ENCODE assay signal across 8 cellular contexts in genomic region chr9:129437626-129438323, GRCh38.
A peak's percentile ranks its signal among the peaks of the same experiment; 100 is the strongest.
DNase-seq lines count a peak whose midpoint lies in the region; ATAC-seq and TF ChIP-seq lines count a peak whose summit lies in the region.

No MANE protein-coding gene starts in this region.

- no peak for TF ChIP-seq CTCF in choroid plexus epithelial cell (conservative IDR thresholded peaks at IDR 0.05; ENCODE audit: low read depth, low read length)
- TF ChIP-seq CTCF in type B pancreatic cell (conservative IDR thresholded peaks at IDR 0.05), result no peak

- DNase-seq in activated T-cell treated with anti-CD3 and anti-CD28 coated beads, Interleukin-2, amount 50 U/mL, for 24 hours, result peak; percentile 49
- no peak for DNase-seq in activated T-cell treated with anti-CD3 and anti-CD28 coated beads for 4 hours
- DNase-seq in choroid plexus epithelial cell (ENCODE audit: low read depth), result no peak
- no peak for DNase-seq in memory B cell (ENCODE audit: low spot score in 2 of 2)
- DNase-seq in type B pancreatic cell (ENCODE audit: extremely low spot score, unreplicated experiment), result no peak
- no peak for DNase-seq in NCI-H1048 (lab: John Stamatoyannopoulos, UW)
- no peak for DNase-seq in A172 (ENCODE audit: low spot score)
- DNase-seq in GDM1 (lab: John Stamatoyannopoulos, UW), result no peak

- H3K36me3 Mint-ChIP-seq in activated T-cell treated with anti-CD3 and anti-CD28 coated beads, Interleukin-2, amount 50 U/mL, for 24 hours (ENCODE audit: low read depth), result no peaks in the 10 kb centered on the region
- H3K36me3 Mint-ChIP-seq in memory B cell (no peaks in the 10 kb centered on the region), type B pancreatic cell (no peaks in the 10 kb centered on the region)

- H3K9me3 Mint-ChIP-seq in activated T-cell treated with anti-CD3 and anti-CD28 coated beads, Interleukin-2, amount 50 U/mL, for 24 hours, result no peaks in the 10 kb centered on the region
- H3K9me3 Mint-ChIP-seq in memory B cell, result peaks cover 2% of the 10 kb centered on the region
- H3K9me3 Mint-ChIP-seq in type B pancreatic cell, result no peaks in the 10 kb centered on the region

- H3K4me3 ChIP-seq in choroid plexus epithelial cell (ENCODE audit: low read depth, low read length), result peak overlapping the region; percentile 55

- no peak for ATAC-seq in memory B cell (ENCODE audit: low read depth)

- H3K27me3 Mint-ChIP-seq in activated T-cell treated with anti-CD3 and anti-CD28 coated beads, Interleukin-2, amount 50 U/mL, for 24 hours, result peaks cover 50% of the 10 kb centered on the region
- H3K27me3 Mint-ChIP-seq in memory B cell, result peaks cover 26% of the 10 kb centered on the region
- H3K27me3 Mint-ChIP-seq in type B pancreatic cell, result peaks cover 20% of the 10 kb centered on the region

- H3K4me1 Mint-ChIP-seq in activated T-cell treated with anti-CD3 and anti-CD28 coated beads, Interleukin-2, amount 50 U/mL, for 24 hours (ENCODE audit: low read depth), result peaks cover 20% of the 10 kb centered on the region
- H3K4me1 Mint-ChIP-seq in memory B cell (peaks cover 12% of the 10 kb centered on the region), type B pancreatic cell (ENCODE audit: unreplicated experiment) (peaks cover 42% of the 10 kb centered on the region)

- peak overlapping the region; percentile 47 for H3K4me3 Mint-ChIP-seq in activated T-cell treated with anti-CD3 and anti-CD28 coated beads, Interleukin-2, amount 50 U/mL, for 24 hours
- H3K4me3 Mint-ChIP-seq in memory B cell, result peak overlapping the region; percentile 39
- peak overlapping the region; percentile 75 for H3K4me3 Mint-ChIP-seq in type B pancreatic cell

- H3K27ac Mint-ChIP-seq in activated T-cell treated with anti-CD3 and anti-CD28 coated beads, Interleukin-2, amount 50 U/mL, for 24 hours, result no peak overlapping the region
- H3K27ac Mint-ChIP-seq in memory B cell (no peak overlapping the region), type B pancreatic cell (no peak overlapping the region)
